Comparison of ENCODE assay signal across 16 cellular contexts in the genomic region with DNA sequence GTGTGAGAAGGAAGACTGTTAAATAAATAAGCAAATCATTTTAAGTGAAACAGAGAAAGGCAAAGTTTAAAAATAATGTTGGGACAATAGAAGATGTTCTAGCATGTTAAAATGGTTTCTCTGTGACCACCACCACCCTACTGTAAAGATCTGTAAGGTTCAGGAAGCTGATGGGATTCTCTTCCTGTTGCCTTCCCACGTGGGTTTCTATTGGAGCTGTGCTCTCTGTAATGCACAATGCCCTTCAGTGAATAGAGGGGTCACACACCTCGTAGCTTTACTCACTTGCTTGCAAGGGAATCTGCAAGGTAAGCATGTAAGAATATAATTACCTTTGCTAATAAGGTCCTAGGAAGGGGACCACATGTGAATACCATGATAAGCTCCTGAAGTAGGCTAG.
A peak's percentile ranks its signal among the peaks of the same experiment; 100 is the strongest.
DNase-seq lines count a peak whose midpoint lies in the region; ATAC-seq and TF ChIP-seq lines count a peak whose summit lies in the region.
"Had no signal": no experiment of that assay in that cellular context is flagged by ENCODE, and none has a peak within 500 bp of the region (broad histone marks: within the 10 kb centered on the region; RNA-seq: fewer than 3 reads in every experiment).

No MANE protein-coding gene starts in this region.

- H3K4me3 Mint-ChIP-seq in GM23338 (no peak overlapping the region), neural crest cell (no peak overlapping the region), CD14-positive monocyte (no peak overlapping the region)
- H3K4me3 Mint-ChIP-seq: CD8-positive, alpha-beta T cell; IgD-negative memory B cell had no signal

- no peak overlapping the region for H3K9ac ChIP-seq in Loucy (ENCODE audit: low read depth, low read length, poor library complexity, severe bottlenecking)

- no peak overlapping the region for H3K4me2 ChIP-seq in GM23338
- peak overlapping the region; percentile 13 for H3K4me2 ChIP-seq in Loucy (ENCODE audit: low read depth, low read length, poor library complexity, severe bottlenecking)

- H3K9me3 ChIP-seq in Loucy (ENCODE audit: insufficient read depth, low read depth, low read length) (peaks cover 8% of the 10 kb centered on the region; the same call in 1 of the 2 replicates), lower lobe of right lung (no peaks in the 10 kb centered on the region)
- H3K9me3 ChIP-seq: BE2C had no signal

- H3K36me3 Mint-ChIP-seq in GM23338 (ENCODE audit: low read depth) (peaks cover 5% of the 10 kb centered on the region; the same call in 2 of the 3 replicates), neural crest cell (ENCODE audit: low read depth) (peaks cover 3% of the 10 kb centered on the region), CD14-positive monocyte (no peaks in the 10 kb centered on the region)
- H3K36me3 Mint-ChIP-seq: CD8-positive, alpha-beta T cell had no signal

- DNase-seq in GM23338 (ENCODE audit: low spot score) = no peak
- peak; percentile 6 for DNase-seq in UCSD-AML1 (lab: John Stamatoyannopoulos, UW; ENCODE audit: unreplicated experiment)
- no peak for DNase-seq in neural crest cell (ENCODE audit: low read depth, low spot score)
- DNase-seq in lower lobe of right lung = no peak
- no peak for DNase-seq in NCI-H1694 treated with DMSO at 0.1 percent for 48 hours (lab: John Stamatoyannopoulos, UW)
- no peak for DNase-seq in CD14-positive monocyte (ENCODE audit: low spot score)
- DNase-seq: BE2C; CD8-positive, alpha-beta T cell; COR-L47; DMS153; DMS79 treated with DMSO at 0.1 percent for 48 hours; GDM1; HCEC 1CT had no signal

- intact Hi-C loops in lower lobe of right lung (cut with DNase I) = no loop called here
- intact Hi-C loops in CD14-positive monocyte (cut with micrococcal nuclease) = no loop called here

- H3K27ac Mint-ChIP-seq in GM23338 = no peak overlapping the region
- H3K27ac Mint-ChIP-seq in neural crest cell (ENCODE audit: unreplicated experiment) = peak overlapping the region; percentile 50
- H3K27ac Mint-ChIP-seq in CD14-positive monocyte = no peak overlapping the region
- H3K27ac Mint-ChIP-seq: CD8-positive, alpha-beta T cell; IgD-negative memory B cell had no signal

- peaks cover 10% of the 10 kb centered on the region; the same call in 2 of the 3 replicates for H3K9me3 Mint-ChIP-seq in GM23338
- peaks cover 7% of the 10 kb centered on the region for H3K9me3 Mint-ChIP-seq in neural crest cell
- peaks cover 0 to 9% (median 5%) of the 10 kb centered on the region in 7 donors for H3K9me3 Mint-ChIP-seq in CD14-positive monocyte

- H3K27me3 ChIP-seq in GM23338 (ENCODE audit: insufficient read depth) (no peaks in the 10 kb centered on the region), Loucy (ENCODE audit: insufficient read depth, low read length, poor library complexity, severe bottlenecking) (no peaks in the 10 kb centered on the region), lower lobe of right lung (ENCODE audit: low read depth) (no peaks in the 10 kb centered on the region)
- H3K27me3 ChIP-seq: BE2C had no signal

- no peaks in the 10 kb centered on the region for H3K9me2 ChIP-seq in GM23338 (ENCODE audit: insufficient read depth)
- H3K9me2 ChIP-seq in Loucy (replicated peaks; ENCODE audit: low read depth, low read length) = no peaks in the 10 kb centered on the region

- H3K27me3 Mint-ChIP-seq in GM23338 (ENCODE audit: insufficient read depth, low read depth, poor library complexity) (no peaks in the 10 kb centered on the region), neural crest cell (ENCODE audit: low read depth) (no peaks in the 10 kb centered on the region), CD14-positive monocyte (ENCODE audit: low read depth in 3 of 3) (no peaks in the 10 kb centered on the region)
- H3K27me3 Mint-ChIP-seq: IgD-negative memory B cell had no signal

- no peak for TF ChIP-seq CTCF in GM23338 (conservative IDR thresholded peaks at IDR 0.05; ENCODE audit: low read depth in 2 of 2)
- TF ChIP-seq CTCF in Loucy (conservative IDR thresholded peaks at IDR 0.05; ENCODE audit: low read length) = no peak
- TF ChIP-seq CTCF in neural crest cell (conservative IDR thresholded peaks at IDR 0.05) = no peak
- TF ChIP-seq CTCF in lower lobe of right lung (IDR thresholded peaks at IDR 0.05) = no peak
- no peak for TF ChIP-seq CTCF in CD14-positive monocyte (IDR thresholded peaks at IDR 0.05)

- peak overlapping the region; percentile 45 for H2AFZ ChIP-seq in GM23338
- peak overlapping the region; percentile 73 for H2AFZ ChIP-seq in Loucy (ENCODE audit: low read length)

- H4K20me1 ChIP-seq in GM23338 (replicated peaks; ENCODE audit: insufficient read depth) (no peaks in the 10 kb centered on the region), Loucy (ENCODE audit: insufficient read depth, low read length, poor library complexity, severe bottlenecking) (no peaks in the 10 kb centered on the region)

- H3K79me2 ChIP-seq in GM23338 (replicated peaks; ENCODE audit: insufficient read depth) (no peaks in the 10 kb centered on the region), Loucy (ENCODE audit: insufficient read depth, low read length) (no peaks in the 10 kb centered on the region)

- peaks cover 15% of the 10 kb centered on the region; the same call in 1 of the 2 replicates for H3K4me1 ChIP-seq in GM23338 (ENCODE audit: insufficient read depth)
- H3K4me1 ChIP-seq in Loucy (ENCODE audit: insufficient read depth, low read length, poor library complexity, severe bottlenecking) = peaks cover 23% of the 10 kb centered on the region
- no peaks in the 10 kb centered on the region for H3K4me1 ChIP-seq in lower lobe of right lung

- H3K4me3 ChIP-seq in GM23338 = no peak overlapping the region
- H3K4me3 ChIP-seq in Loucy (ENCODE audit: low read length, poor library complexity, severe bottlenecking) = no peak overlapping the region
- no peak overlapping the region for H3K4me3 ChIP-seq in lower lobe of right lung

- H3K4me1 Mint-ChIP-seq in GM23338 = peaks cover 7% of the 10 kb centered on the region; the same call in 2 of the 3 replicates
- no peaks in the 10 kb centered on the region for H3K4me1 Mint-ChIP-seq in neural crest cell
- H3K4me1 Mint-ChIP-seq in CD14-positive monocyte = no peaks in the 10 kb centered on the region

- no peaks in the 10 kb centered on the region for H3K36me3 ChIP-seq in GM23338 (ENCODE audit: insufficient read depth)
- H3K36me3 ChIP-seq in Loucy (ENCODE audit: insufficient read depth, low read length) = no peaks in the 10 kb centered on the region
- H3K36me3 ChIP-seq in lower lobe of right lung = no peaks in the 10 kb centered on the region
- H3K36me3 ChIP-seq: BE2C had no signal

- no peak overlapping the region for H3K27ac ChIP-seq in GM23338 (ENCODE audit: low read depth)
- no peak overlapping the region for H3K27ac ChIP-seq in lower lobe of right lung
- H3K27ac ChIP-seq: C4-2B had no signal

- H3F3A ChIP-seq in GM23338 (replicated peaks; ENCODE audit: low read depth) = no peaks in the 10 kb centered on the region
- H3F3A ChIP-seq in Loucy (ENCODE audit: low read depth) = no peaks in the 10 kb centered on the region

- no peak for ATAC-seq in GM23338
- no peak for ATAC-seq in lower lobe of right lung
- ATAC-seq: CD8-positive, alpha-beta T cell had no signal

TF ChIP-seq in GM23338, 12 proteins besides CTCF, POLR2A, EP300 and RAD21 (continues in another document):
- TF ChIP-seq JUNB (IDR thresholded peaks at IDR 0.05; ENCODE audit: unreplicated experiment) (no peak), EZH2phosphoT487 (IDR thresholded peaks at IDR 0.05; ENCODE audit: unreplicated experiment) (no peak), ZNF331 (CRISPR knock-in tag; IDR thresholded peaks at IDR 0.05; ENCODE audit: low read depth) (no peak), ZNF114 (CRISPR knock-in tag; IDR thresholded peaks at IDR 0.05) (no peak)
- TF ChIP-seq, protein P1, sequence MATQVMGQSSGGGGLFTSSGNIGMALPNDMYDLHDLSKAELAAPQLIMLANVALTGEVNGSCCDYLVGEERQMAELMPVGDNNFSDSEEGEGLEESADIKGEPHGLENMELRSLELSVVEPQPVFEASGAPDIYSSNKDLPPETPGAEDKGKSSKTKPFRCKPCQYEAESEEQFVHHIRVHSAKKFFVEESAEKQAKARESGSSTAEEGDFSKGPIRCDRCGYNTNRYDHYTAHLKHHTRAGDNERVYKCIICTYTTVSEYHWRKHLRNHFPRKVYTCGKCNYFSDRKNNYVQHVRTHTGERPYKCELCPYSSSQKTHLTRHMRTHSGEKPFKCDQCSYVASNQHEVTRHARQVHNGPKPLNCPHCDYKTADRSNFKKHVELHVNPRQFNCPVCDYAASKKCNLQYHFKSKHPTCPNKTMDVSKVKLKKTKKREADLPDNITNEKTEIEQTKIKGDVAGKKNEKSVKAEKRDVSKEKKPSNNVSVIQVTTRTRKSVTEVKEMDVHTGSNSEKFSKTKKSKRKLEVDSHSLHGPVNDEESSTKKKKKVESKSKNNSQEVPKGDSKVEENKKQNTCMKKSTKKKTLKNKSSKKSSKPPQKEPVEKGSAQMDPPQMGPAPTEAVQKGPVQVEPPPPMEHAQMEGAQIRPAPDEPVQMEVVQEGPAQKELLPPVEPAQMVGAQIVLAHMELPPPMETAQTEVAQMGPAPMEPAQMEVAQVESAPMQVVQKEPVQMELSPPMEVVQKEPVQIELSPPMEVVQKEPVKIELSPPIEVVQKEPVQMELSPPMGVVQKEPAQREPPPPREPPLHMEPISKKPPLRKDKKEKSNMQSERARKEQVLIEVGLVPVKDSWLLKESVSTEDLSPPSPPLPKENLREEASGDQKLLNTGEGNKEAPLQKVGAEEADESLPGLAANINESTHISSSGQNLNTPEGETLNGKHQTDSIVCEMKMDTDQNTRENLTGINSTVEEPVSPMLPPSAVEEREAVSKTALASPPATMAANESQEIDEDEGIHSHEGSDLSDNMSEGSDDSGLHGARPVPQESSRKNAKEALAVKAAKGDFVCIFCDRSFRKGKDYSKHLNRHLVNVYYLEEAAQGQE (IDR thresholded peaks at IDR 0.05; ENCODE audit: unreplicated experiment) = no peak
- TF ChIP-seq, protein P2, sequence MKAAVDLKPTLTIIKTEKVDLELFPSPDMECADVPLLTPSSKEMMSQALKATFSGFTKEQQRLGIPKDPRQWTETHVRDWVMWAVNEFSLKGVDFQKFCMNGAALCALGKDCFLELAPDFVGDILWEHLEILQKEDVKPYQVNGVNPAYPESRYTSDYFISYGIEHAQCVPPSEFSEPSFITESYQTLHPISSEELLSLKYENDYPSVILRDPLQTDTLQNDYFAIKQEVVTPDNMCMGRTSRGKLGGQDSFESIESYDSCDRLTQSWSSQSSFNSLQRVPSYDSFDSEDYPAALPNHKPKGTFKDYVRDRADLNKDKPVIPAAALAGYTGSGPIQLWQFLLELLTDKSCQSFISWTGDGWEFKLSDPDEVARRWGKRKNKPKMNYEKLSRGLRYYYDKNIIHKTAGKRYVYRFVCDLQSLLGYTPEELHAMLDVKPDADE (IDR thresholded peaks at IDR 0.05) = no peak
